ENCODE assay signal across 22 cellular contexts in genomic region chr7:149666360-149666905, GRCh38.
DNase-seq lines count a peak whose midpoint lies in the region; TF ChIP-seq lines count a peak whose summit lies in the region.
"Had no signal": no experiment of that assay in that cellular context is flagged by ENCODE, and none has a peak within 500 bp of the region (broad histone marks: within the 10 kb centered on the region; RNA-seq: fewer than 3 reads in every experiment).

No MANE protein-coding gene starts in this region.

- no peak overlapping the region for H3K4me3 ChIP-seq in epithelial cell of esophagus (ENCODE audit: low read length)
- H3K4me3 ChIP-seq: K562, PC-9, SJSA1 had no signal

- DNase-seq in DMS 273 (lab: John Stamatoyannopoulos, UW; ENCODE audit: unreplicated experiment): peak; percentile 31
- DNase-seq in DMS 273 treated with DMSO at 0.1 percent for 48 hours (lab: John Stamatoyannopoulos, UW): no peak
- DNase-seq in epithelial cell of esophagus (ENCODE audit: low read depth): peak; percentile 38
- DNase-seq in myocyte (ENCODE audit: low read depth): peak; percentile 14
- DNase-seq in NCI-H2107 (lab: John Stamatoyannopoulos, UW): no peak
- no peak for DNase-seq in RKO (ENCODE audit: low spot score)
- no peak for DNase-seq in COLO829 (ENCODE audit: low spot score)
- DNase-seq: DMS53; Kasumi-1; MV-4-11; NCI-H1105; NCI-H1436 treated with DMSO at 0.1 percent for 48 hours; NCI-H187 treated with DMSO at 0.1 percent for 48 hours; NCI-H446; NCI-H524 treated with DMSO at 0.1 percent for 48 hours; NCI-H774; NK-92 treated with Interleukin-12 subunit alpha and Interleukin-12 subunit beta, amount 100 ng/mL, for 24 hours; Right ventricle myocardium superior; RPMI8226 had no signal

- no peak for TF ChIP-seq CTCF in epithelial cell of esophagus (IDR thresholded peaks at IDR 0.05; ENCODE audit: insufficient read depth, low read depth, low read length, missing control alignments)

Comparison
In these comparisons a context has a peak if more than half of its experiments do, and no peak if none do; other contexts are left out.
1. DNase-seq: peak in DMS 273 (single experiment), epithelial cell of esophagus (single experiment) and myocyte (single experiment); none in DMS 273 treated with DMSO at 0.1 percent for 48 hours (single experiment), NCI-H2107 (single experiment), RKO (single experiment) and COLO829 (single experiment).